ENCODE assay signal across 6 cellular contexts in genomic region chr17:40999583-40999982, GRCh38. TPM values are rescaled to one million over a fixed set of nuclear protein-coding genes. Genes with fewer than 3 reads are reported as not detected.
"Had no signal": no experiment of that assay in that cellular context is flagged by ENCODE, and none has a peak within 500 bp of the region (broad histone marks: within the 10 kb centered on the region; RNA-seq: fewer than 3 reads in every experiment).

Gene KRTAP3-2 (minus strand): TSS chr17:40999906. CDS start chr17:40999853, 53 bp downstream.

RNA-seq across cellular contexts. Expression of gene KRTAP3-2, which starts in this region (rescaled TPM):
- total RNA-seq: HepG2, HT-29, IMR-90, NCI-H460, Right ventricle myocardium inferior, SJCRH30 had no signal
